In genomic region chr15:77994893-77995536, GRCh38 we compare ENCODE assay signal across 8 cellular contexts.
A peak's percentile ranks its signal among the peaks of the same experiment; 100 is the strongest.
DNase-seq lines count a peak whose midpoint lies in the region; ATAC-seq and TF ChIP-seq lines count a peak whose summit lies in the region.
"Not testable (repeated sequence)": the region's sequence is repeated elsewhere in the genome, so short reads cannot be mapped to it uniquely, and the experiment has no call there.

No MANE protein-coding gene starts in this region.

- H3K4me2 ChIP-seq in HCT116 (ENCODE audit: low read length); osteoblast (ENCODE audit: insufficient read depth, low read length): not testable (repeated sequence)

- RAD21 ChIA-PET in HCT116 (lab: Charles Lee; ENCODE audit: low non-redundant PET in 1 of 2, low total read pairs in 2 of 2, uncharacterized antibody in 2 of 2, unreplicated experiment in 2 of 2): interaction anchor here (0.7 to 1.2 kb wide), 2 partner anchors 113 kb away, joined by 3 read pairs; no protein-coding TSS in a partner anchor

- not testable (repeated sequence) for H4K20me1 ChIP-seq in HCT116 (ENCODE audit: insufficient read depth); osteoblast (ENCODE audit: insufficient read depth, low read length)

- WGBS in endodermal cell (ENCODE audit: insufficient coverage in 1 of 2, insufficient read length in 1 of 2), 2 experiments: 75 to 93% methylated on average over 5 to 10 of the region's 15 CpGs

- H2AFZ ChIP-seq in HCT116 (ENCODE audit: low read depth, low read length, poor library complexity, severe bottlenecking); osteoblast (ENCODE audit: low read length): not testable (repeated sequence)

- not testable (repeated sequence) for H3K36me3 Mint-ChIP-seq in activated CD8-positive, alpha-beta T cell treated with anti-CD3 and anti-CD28 coated beads for 36 hours (ENCODE audit: low read depth); endodermal cell (ENCODE audit: low read depth); type B pancreatic cell

- peaks cover 11 to 20% of the 10 kb centered on the region in 2 experiments for H3K4me1 ChIP-seq in HCT116 (ENCODE audit: control insufficient read depth in 1 of 2, insufficient read depth in 2 of 2, low read length in 2 of 2)
- H3K4me1 ChIP-seq in endodermal cell (ENCODE audit: control insufficient read depth, insufficient read depth, low read length): not testable (repeated sequence)
- peaks cover 27% of the 10 kb centered on the region for H3K4me1 ChIP-seq in osteoblast (ENCODE audit: insufficient read depth, low read length)

- H3K9me3 Mint-ChIP-seq in activated CD8-positive, alpha-beta T cell treated with anti-CD3 and anti-CD28 coated beads for 36 hours; endodermal cell; type B pancreatic cell: not testable (repeated sequence)

- TF ChIP-seq POLR2A in HCT116 (IDR thresholded peaks at IDR 0.05; ENCODE audit: borderline replicate concordance, extremely low read depth, insufficient read depth, insufficient read length): not testable (repeated sequence)

- H3K4me3 Mint-ChIP-seq in activated CD8-positive, alpha-beta T cell treated with anti-CD3 and anti-CD28 coated beads for 36 hours; endodermal cell; type B pancreatic cell: not testable (repeated sequence)

- BruUV-seq in HCT116 (replicated peaks; lab: Mats Ljungman, UMichigan): not testable (repeated sequence)

- H3K4me3 ChIP-seq in HCT116 (replicated peaks in 1 of 2; ENCODE audit: low read depth in 1 of 2, low read length in 2 of 2); endodermal cell (ENCODE audit: low read length); osteoblast (ENCODE audit: insufficient read depth, low read length): not testable (repeated sequence)

- H3K27ac ChIP-seq in HCT116 (ENCODE audit: low read depth, low read length); endodermal cell (ENCODE audit: low read depth, low read length): not testable (repeated sequence)
- H3K27ac ChIP-seq in osteoblast (ENCODE audit: low read depth, low read length): peak overlapping the region; percentile 68

- POLR2A ChIA-PET in HCT116 (lab: Charles Lee); activated CD8-positive, alpha-beta T cell treated with anti-CD3 and anti-CD28 coated beads for 36 hours (lab: Charles Lee): not testable (repeated sequence)

- not testable (repeated sequence) for H3K27me3 ChIP-seq in HCT116 (ENCODE audit: insufficient read depth, low read length); endodermal cell (ENCODE audit: control insufficient read depth, insufficient read depth, low read length, poor library complexity, severe bottlenecking); osteoblast (ENCODE audit: insufficient read depth, low read length)

- not testable (repeated sequence) for H3K9ac ChIP-seq in HCT116 (ENCODE audit: low read length); endodermal cell (ENCODE audit: extremely low read depth, low read length, poor library complexity, severe bottlenecking)

- not testable (repeated sequence) for H3K36me3 ChIP-seq in HCT116 (ENCODE audit: control insufficient read depth in 1 of 2, insufficient read depth in 2 of 2, low read length in 2 of 2); endodermal cell (ENCODE audit: control insufficient read depth, insufficient read depth, low read length)
- peaks cover 10% of the 10 kb centered on the region for H3K36me3 ChIP-seq in osteoblast (ENCODE audit: insufficient read depth, low read length)

- not testable (repeated sequence) for H3K27ac Mint-ChIP-seq in activated CD8-positive, alpha-beta T cell treated with anti-CD3 and anti-CD28 coated beads for 36 hours; endodermal cell; type B pancreatic cell

- peak; percentile 16; the same call in 1 of the 2 replicates for TF ChIP-seq RAD21 in HCT116 (IDR thresholded peaks at IDR 0.05; ENCODE audit: low read depth)

- not testable (repeated sequence) for H3K79me2 ChIP-seq in HCT116 (ENCODE audit: insufficient read depth, low read length); osteoblast (ENCODE audit: insufficient read depth, low read length)

- TF ChIP-seq CTCF in HCT116 (IDR thresholded peaks at IDR 0.05 in 2 of 3, conservative IDR thresholded peaks at IDR 0.05 in 1 of 3; ENCODE audit: borderline replicate concordance in 1 of 3, insufficient read depth in 1 of 3, low read depth in 2 of 3, low read length in 2 of 3): peak in 2 of 3 experiments; percentile 34 to 42; a peak in 5 of 6 replicates
- peak; percentile 29 for TF ChIP-seq CTCF in activated CD8-positive, alpha-beta T cell treated with anti-CD3 and anti-CD28 coated beads for 36 hours (IDR thresholded peaks at IDR 0.05)
- TF ChIP-seq CTCF in endodermal cell (conservative IDR thresholded peaks at IDR 0.05): peak; percentile 71
- not testable (repeated sequence) for TF ChIP-seq CTCF in osteoblast (IDR thresholded peaks at IDR 0.05; ENCODE audit: extremely low read depth, low read depth, low read length)
- TF ChIP-seq CTCF in type B pancreatic cell (conservative IDR thresholded peaks at IDR 0.05): peak; percentile 32

- CTCF ChIA-PET in HCT116 (lab: Charles Lee): interaction anchor here (1.0 to 1.5 kb wide), 3 partner anchors 29 to 113 kb away, joined by 3 to 6 read pairs (median 4); no protein-coding TSS in a partner anchor
- CTCF ChIA-PET in activated CD8-positive, alpha-beta T cell treated with anti-CD3 and anti-CD28 coated beads for 36 hours (lab: Charles Lee): interaction anchor here (1.1 kb wide), 1 partner anchor 36 kb away, joined by 3 read pairs; no protein-coding TSS in a partner anchor

- ATAC-seq in HCT116 (peak; percentile 43), left cardiac atrium (peak; percentile 13 to 74)
- not testable (repeated sequence) for ATAC-seq in activated CD8-positive, alpha-beta T cell treated with anti-CD3 and anti-CD28 coated beads for 36 hours

- not testable (repeated sequence) for H3K9me2 ChIP-seq in HCT116 (ENCODE audit: insufficient read depth)

- H3K9me3 ChIP-seq in HCT116 (ENCODE audit: control insufficient read depth in 1 of 2, insufficient read depth in 1 of 2, low read depth in 1 of 2, low read length in 2 of 2); endodermal cell (ENCODE audit: control insufficient read depth, low read length); osteoblast (ENCODE audit: low read depth, low read length): not testable (repeated sequence)

- peaks cover 21% of the 10 kb centered on the region for H3K4me1 Mint-ChIP-seq in activated CD8-positive, alpha-beta T cell treated with anti-CD3 and anti-CD28 coated beads for 36 hours (ENCODE audit: low read depth)
- H3K4me1 Mint-ChIP-seq in endodermal cell: not testable (repeated sequence)
- peaks cover 12% of the 10 kb centered on the region for H3K4me1 Mint-ChIP-seq in type B pancreatic cell (ENCODE audit: unreplicated experiment)

- peak; percentile 94 for DNase-seq in DMS 273 (lab: John Stamatoyannopoulos, UW; ENCODE audit: unreplicated experiment)
- DNase-seq in HCT116 (ENCODE audit: low read depth, low spot score); type B pancreatic cell (ENCODE audit: extremely low spot score, unreplicated experiment): not testable (repeated sequence)
- DNase-seq in NCI-H69 (lab: John Stamatoyannopoulos, UW): peak; percentile 72
- peak; percentile 23 for DNase-seq in activated CD8-positive, alpha-beta T cell treated with anti-CD3 and anti-CD28 coated beads for 36 hours
- DNase-seq in endodermal cell: peak; percentile 84
- peak; percentile 77 for DNase-seq in left cardiac atrium
- peak; percentile 93 for DNase-seq in osteoblast (ENCODE audit: insufficient read length, low spot score, missing footprints)

- intact Hi-C loops in HCT116 (cut with micrococcal nuclease): loop anchor here (1.0 kb wide), 1 partner anchor 92 kb away; no protein-coding TSS in a partner anchor
- intact Hi-C loops in activated CD8-positive, alpha-beta T cell treated with anti-CD3 and anti-CD28 coated beads for 36 hours (cut with micrococcal nuclease); left cardiac atrium (cut with DNase I): not testable (repeated sequence)

- not testable (repeated sequence) for H3K27me3 Mint-ChIP-seq in activated CD8-positive, alpha-beta T cell treated with anti-CD3 and anti-CD28 coated beads for 36 hours; endodermal cell (ENCODE audit: insufficient read depth); type B pancreatic cell
